Comparison of ENCODE assay signal across 1 cellular context in the genomic region with DNA sequence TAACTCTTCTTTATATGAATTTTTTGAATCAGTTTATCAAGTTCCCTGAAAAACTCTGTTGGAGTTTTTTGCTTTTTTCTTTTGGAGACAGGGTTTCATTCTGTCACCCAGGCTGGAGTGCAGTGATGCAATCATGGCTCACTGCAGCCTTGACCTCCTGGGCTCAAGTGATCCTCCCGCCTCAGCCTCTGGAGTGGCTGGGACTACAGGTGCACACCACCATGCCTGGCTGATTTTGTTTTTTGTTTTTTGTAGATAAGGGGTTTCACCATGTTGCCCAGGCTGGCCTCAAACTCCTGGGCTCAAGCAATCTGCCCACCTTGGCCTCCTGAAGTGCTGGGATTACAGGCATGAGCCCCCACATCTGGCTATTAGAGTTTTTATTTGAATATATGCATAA.
TF ChIP-seq lines count a peak whose summit lies in the region.
"Not testable (repeated sequence)": the region's sequence is repeated elsewhere in the genome, so short reads cannot be mapped to it uniquely, and the experiment has no call there.

No MANE protein-coding gene starts in this region.

TF ChIP-seq in HepG2, 621 proteins besides CTCF, POLR2A, EP300 and RAD21:
- peak; percentile 24; the same call in 1 of the 2 replicates for TF ChIP-seq ZNF460 (CRISPR knock-in tag; IDR thresholded peaks at IDR 0.05; ENCODE audit: borderline replicate concordance)
- TF ChIP-seq RARA (CRISPR knock-in tag; IDR thresholded peaks at IDR 0.05) = 0 out of 2 replicates have a peak, but pooled peaks have one; percentile 36
- TF ChIP-seq KDM1A (CRISPR knock-in tag; IDR thresholded peaks at IDR 0.05) = peak; percentile 69; the same call in 1 of the 2 replicates
- TF ChIP-seq, protein P1, sequence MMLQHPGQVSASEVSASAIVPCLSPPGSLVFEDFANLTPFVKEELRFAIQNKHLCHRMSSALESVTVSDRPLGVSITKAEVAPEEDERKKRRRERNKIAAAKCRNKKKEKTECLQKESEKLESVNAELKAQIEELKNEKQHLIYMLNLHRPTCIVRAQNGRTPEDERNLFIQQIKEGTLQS (CRISPR knock-in tag; IDR thresholded peaks at IDR 0.05) = peak; percentile 45; the same call in 1 of the 2 replicates
- TF ChIP-seq POGZ (CRISPR knock-in tag; IDR thresholded peaks at IDR 0.05) = 0 out of 2 replicates have a peak, but pooled peaks have one; percentile 23
- TF ChIP-seq, protein P2, sequence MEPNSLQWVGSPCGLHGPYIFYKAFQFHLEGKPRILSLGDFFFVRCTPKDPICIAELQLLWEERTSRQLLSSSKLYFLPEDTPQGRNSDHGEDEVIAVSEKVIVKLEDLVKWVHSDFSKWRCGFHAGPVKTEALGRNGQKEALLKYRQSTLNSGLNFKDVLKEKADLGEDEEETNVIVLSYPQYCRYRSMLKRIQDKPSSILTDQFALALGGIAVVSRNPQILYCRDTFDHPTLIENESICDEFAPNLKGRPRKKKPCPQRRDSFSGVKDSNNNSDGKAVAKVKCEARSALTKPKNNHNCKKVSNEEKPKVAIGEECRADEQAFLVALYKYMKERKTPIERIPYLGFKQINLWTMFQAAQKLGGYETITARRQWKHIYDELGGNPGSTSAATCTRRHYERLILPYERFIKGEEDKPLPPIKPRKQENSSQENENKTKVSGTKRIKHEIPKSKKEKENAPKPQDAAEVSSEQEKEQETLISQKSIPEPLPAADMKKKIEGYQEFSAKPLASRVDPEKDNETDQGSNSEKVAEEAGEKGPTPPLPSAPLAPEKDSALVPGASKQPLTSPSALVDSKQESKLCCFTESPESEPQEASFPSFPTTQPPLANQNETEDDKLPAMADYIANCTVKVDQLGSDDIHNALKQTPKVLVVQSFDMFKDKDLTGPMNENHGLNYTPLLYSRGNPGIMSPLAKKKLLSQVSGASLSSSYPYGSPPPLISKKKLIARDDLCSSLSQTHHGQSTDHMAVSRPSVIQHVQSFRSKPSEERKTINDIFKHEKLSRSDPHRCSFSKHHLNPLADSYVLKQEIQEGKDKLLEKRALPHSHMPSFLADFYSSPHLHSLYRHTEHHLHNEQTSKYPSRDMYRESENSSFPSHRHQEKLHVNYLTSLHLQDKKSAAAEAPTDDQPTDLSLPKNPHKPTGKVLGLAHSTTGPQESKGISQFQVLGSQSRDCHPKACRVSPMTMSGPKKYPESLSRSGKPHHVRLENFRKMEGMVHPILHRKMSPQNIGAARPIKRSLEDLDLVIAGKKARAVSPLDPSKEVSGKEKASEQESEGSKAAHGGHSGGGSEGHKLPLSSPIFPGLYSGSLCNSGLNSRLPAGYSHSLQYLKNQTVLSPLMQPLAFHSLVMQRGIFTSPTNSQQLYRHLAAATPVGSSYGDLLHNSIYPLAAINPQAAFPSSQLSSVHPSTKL (CRISPR knock-in tag; IDR thresholded peaks at IDR 0.05) = 0 out of 2 replicates have a peak, but pooled peaks have one; percentile 19
- TF ChIP-seq ATF7 (IDR thresholded peaks at IDR 0.05) = 0 out of 2 replicates have a peak, but pooled peaks have one; percentile 4
- TF ChIP-seq ATF7 (CRISPR knock-in tag; IDR thresholded peaks at IDR 0.05); SOX6 (IDR thresholded peaks at IDR 0.05); NR2F6 (IDR thresholded peaks at IDR 0.05): not testable (repeated sequence)
- TF ChIP-seq HNF4A (CRISPR knock-in tag; IDR thresholded peaks at IDR 0.05) = 0 out of 2 replicates have a peak, but pooled peaks have one; percentile 19
- peak; percentile 12; the same call in 1 of the 2 replicates for TF ChIP-seq SALL1 (CRISPR knock-in tag; IDR thresholded peaks at IDR 0.05)
- TF ChIP-seq SOX6 (CRISPR knock-in tag; IDR thresholded peaks at IDR 0.05) = 0 out of 2 replicates have a peak, but pooled peaks have one; percentile 12
- 0 out of 2 replicates have a peak, but pooled peaks have one; percentile 40 for TF ChIP-seq ADNP (CRISPR knock-in tag; IDR thresholded peaks at IDR 0.05)
- TF ChIP-seq NR2F1 (CRISPR knock-in tag; IDR thresholded peaks at IDR 0.05) = peak; percentile 30 to 34; a peak in 2 of 4 replicates
- peak; percentile 72; the same call in 1 of the 2 replicates for TF ChIP-seq NR2F6 (CRISPR knock-in tag; IDR thresholded peaks at IDR 0.05)
- TF ChIP-seq BCL6 (CRISPR knock-in tag; IDR thresholded peaks at IDR 0.05) = peak; percentile 56
- TF ChIP-seq CEBPB (IDR thresholded peaks at IDR 0.05; ENCODE audit: borderline replicate concordance, low read depth, low read length) = peak; percentile 54; the same call in 1 of the 2 replicates
- TF ChIP-seq, protein P3, sequence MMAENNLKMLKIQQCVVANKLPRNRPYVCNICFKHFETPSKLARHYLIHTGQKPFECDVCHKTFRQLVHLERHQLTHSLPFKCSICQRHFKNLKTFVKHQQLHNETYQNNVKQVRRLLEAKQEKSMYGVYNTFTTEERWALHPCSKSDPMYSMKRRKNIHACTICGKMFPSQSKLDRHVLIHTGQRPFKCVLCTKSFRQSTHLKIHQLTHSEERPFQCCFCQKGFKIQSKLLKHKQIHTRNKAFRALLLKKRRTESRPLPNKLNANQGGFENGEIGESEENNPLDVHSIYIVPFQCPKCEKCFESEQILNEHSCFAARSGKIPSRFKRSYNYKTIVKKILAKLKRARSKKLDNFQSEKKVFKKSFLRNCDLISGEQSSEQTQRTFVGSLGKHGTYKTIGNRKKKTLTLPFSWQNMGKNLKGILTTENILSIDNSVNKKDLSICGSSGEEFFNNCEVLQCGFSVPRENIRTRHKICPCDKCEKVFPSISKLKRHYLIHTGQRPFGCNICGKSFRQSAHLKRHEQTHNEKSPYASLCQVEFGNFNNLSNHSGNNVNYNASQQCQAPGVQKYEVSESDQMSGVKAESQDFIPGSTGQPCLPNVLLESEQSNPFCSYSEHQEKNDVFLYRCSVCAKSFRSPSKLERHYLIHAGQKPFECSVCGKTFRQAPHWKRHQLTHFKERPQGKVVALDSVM (CRISPR knock-in tag; IDR thresholded peaks at IDR 0.05) = peak; percentile 98
- peak; percentile 81 for TF ChIP-seq ZMYM3 (CRISPR knock-in tag; IDR thresholded peaks at IDR 0.05)
- peak; percentile 81 for TF ChIP-seq CEBPG (CRISPR knock-in tag; IDR thresholded peaks at IDR 0.05)
- TF ChIP-seq, protein P4, sequence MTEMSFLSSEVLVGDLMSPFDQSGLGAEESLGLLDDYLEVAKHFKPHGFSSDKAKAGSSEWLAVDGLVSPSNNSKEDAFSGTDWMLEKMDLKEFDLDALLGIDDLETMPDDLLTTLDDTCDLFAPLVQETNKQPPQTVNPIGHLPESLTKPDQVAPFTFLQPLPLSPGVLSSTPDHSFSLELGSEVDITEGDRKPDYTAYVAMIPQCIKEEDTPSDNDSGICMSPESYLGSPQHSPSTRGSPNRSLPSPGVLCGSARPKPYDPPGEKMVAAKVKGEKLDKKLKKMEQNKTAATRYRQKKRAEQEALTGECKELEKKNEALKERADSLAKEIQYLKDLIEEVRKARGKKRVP (CRISPR knock-in tag; IDR thresholded peaks at IDR 0.05) = peak in 1 of 2 experiments; percentile 66; a peak in 1 of 4 replicates
